8 cellular contexts compared by ENCODE assay signal in genomic region chr1:179599623-179600249, GRCh38. TPM values are rescaled to one million over a fixed set of nuclear protein-coding genes. Genes with fewer than 3 reads are reported as not detected.
DNase-seq lines count a peak whose midpoint lies in the region; ATAC-seq and TF ChIP-seq lines count a peak whose summit lies in the region.

No MANE protein-coding gene starts in this region.

- intact Hi-C loops in vagina (cut with DNase I): no loop called here

- peak; percentile 76 for DNase-seq in COR-L47 (lab: John Stamatoyannopoulos, UW)
- peak; percentile 2 for DNase-seq in HFF-Myc (ENCODE audit: extremely low read depth, low read depth)
- DNase-seq in SHP77 treated with DMSO at 0.1 percent for 48 hours (lab: John Stamatoyannopoulos, UW): peak; percentile 49
- DNase-seq in foreskin melanocyte: peak; percentile 8
- DNase-seq in islet precursor cell: no peak
- DNase-seq in GM19240 (ENCODE audit: insufficient read length, low spot score): no peak
- DNase-seq in vagina (ENCODE audit: extremely low spot score in 2 of 2): no peak

- TF ChIP-seq CTCF in HFF-Myc (IDR thresholded peaks at IDR 0.05; ENCODE audit: low read depth, low read length, missing control alignments): peak; percentile 26
- no peak for TF ChIP-seq CTCF in vagina (IDR thresholded peaks at IDR 0.05)

- no peak overlapping the region for H3K27ac ChIP-seq in vagina

- no peaks in the 10 kb centered on the region for H3K27me3 ChIP-seq in vagina

- no peak overlapping the region for H3K4me3 ChIP-seq in HFF-Myc (replicated peaks; ENCODE audit: low read depth, low read length)
- no peak overlapping the region for H3K4me3 ChIP-seq in vagina

- no peaks in the 10 kb centered on the region for H3K36me3 ChIP-seq in vagina

- no peak for ATAC-seq in GM21515 (IDR thresholded peaks at IDR 0.05; ENCODE audit: unreplicated experiment)

- no peaks in the 10 kb centered on the region for H3K9me3 ChIP-seq in vagina

- TF ChIP-seq POLR2A in vagina (IDR thresholded peaks at IDR 0.05): no peak

- H3K4me1 ChIP-seq in vagina: no peaks in the 10 kb centered on the region

RNA-seq across cellular contexts. Expression of gene TDRD5, which starts 8.1 kb away (rescaled TPM):
- not detected for total RNA-seq in vagina

RNA-seq across cellular contexts. Expression of gene NPHS2, which starts 24.0 kb away (rescaled TPM):
- total RNA-seq in vagina: not detected

Comparison
In these comparisons a context has a peak if more than half of its experiments do, and no peak if none do; other contexts are left out.
1. DNase-seq: peak in COR-L47 (single experiment), HFF-Myc (single experiment), SHP77 treated with DMSO at 0.1 percent for 48 hours (single experiment) and foreskin melanocyte (single experiment); none in islet precursor cell (single experiment), GM19240 (single experiment) and vagina (0 of 2).